In genomic region chr12:93214523-93215289, GRCh38 we compare ENCODE assay signal across 32 cellular contexts.
"Had no signal": no experiment of that assay in that cellular context is flagged by ENCODE, and none has a peak within 500 bp of the region (broad histone marks: within the 10 kb centered on the region; RNA-seq: fewer than 3 reads in every experiment).

No MANE protein-coding gene starts in this region.

- H3K27me3 Mint-ChIP-seq: dendritic cell treated with granulocyte-macrophage colony-stimulating factor and Interleukin-4, amounts not matched to agents 40 ng/mL and 50 ng/mL, for 4 days; naive thymus-derived CD8-positive, alpha-beta T cell had no signal

- H3K36me3 Mint-ChIP-seq: mesothelial cell of epicardium; naive thymus-derived CD8-positive, alpha-beta T cell had no signal

- H3K9me3 Mint-ChIP-seq: activated CD4-positive, alpha-beta memory T cell treated with anti-CD3 and anti-CD28 coated beads, Interleukin-2, amount 10 ng/mL, durations not matched to agents 7 days and 5 days; activated T-cell treated with anti-CD3 and anti-CD28 coated beads, Interleukin-2, amount 50 U/mL, for 24 hours; dendritic cell treated with granulocyte-macrophage colony-stimulating factor and Interleukin-4, amounts not matched to agents 40 ng/mL and 50 ng/mL, for 4 days; naive thymus-derived CD8-positive, alpha-beta T cell had no signal

- H3K27ac ChIP-seq: breast epithelium, gastrocnemius medialis, parathyroid adenoma, psoas muscle, right atrium auricular region, tibial nerve, WERI-Rb-1 had no signal

- ATAC-seq: gastrocnemius medialis; left cardiac atrium; naive thymus-derived CD8-positive, alpha-beta T cell; psoas muscle had no signal

- H3K79me2 ChIP-seq: parathyroid adenoma had no signal

- H3K36me3 ChIP-seq: breast epithelium, gastrocnemius medialis, right atrium auricular region, tibial nerve, WERI-Rb-1 had no signal

- H3K4me1 Mint-ChIP-seq: activated CD4-positive, alpha-beta memory T cell treated with anti-CD3 and anti-CD28 coated beads, Interleukin-2, amount 10 ng/mL, durations not matched to agents 7 days and 5 days; activated CD4-positive, alpha-beta T cell treated with anti-CD3 and anti-CD28 coated beads, Interleukin-2, amount 10 ng/mL, durations not matched to agents 24 days and 14 days; naive thymus-derived CD8-positive, alpha-beta T cell had no signal

- H3K4me1 ChIP-seq: breast epithelium, parathyroid adenoma, right atrium auricular region, tibial nerve had no signal

- H3K4me3 Mint-ChIP-seq: activated CD4-positive, alpha-beta memory T cell treated with anti-CD3 and anti-CD28 coated beads, Interleukin-2, amount 10 ng/mL, durations not matched to agents 7 days and 5 days; activated CD4-positive, alpha-beta T cell treated with anti-CD3 and anti-CD28 coated beads, Interleukin-2, amount 10 ng/mL, durations not matched to agents 24 days and 14 days; activated T-cell treated with anti-CD3 and anti-CD28 coated beads, Interleukin-2, amount 50 U/mL, for 24 hours; dendritic cell treated with granulocyte-macrophage colony-stimulating factor and Interleukin-4, amounts not matched to agents 40 ng/mL and 50 ng/mL, for 4 days; mesothelial cell of epicardium; naive thymus-derived CD8-positive, alpha-beta T cell; neural crest cell; T-helper 1 cell treated with Interleukin-12 subunit alpha and Interleukin-12 subunit beta and Interleukin-4 antibody, amounts not matched to agents 30 μg/mL and 1 μg/mL, for 36 hours had no signal

- H3K9ac ChIP-seq: parathyroid adenoma had no signal

- H2AFZ ChIP-seq: parathyroid adenoma had no signal

- H3K4me3 ChIP-seq: breast epithelium, gastrocnemius medialis, psoas muscle, right atrium auricular region, tibial nerve had no signal

- H3K27ac Mint-ChIP-seq: activated CD4-positive, alpha-beta memory T cell treated with anti-CD3 and anti-CD28 coated beads, Interleukin-2, amount 10 ng/mL, durations not matched to agents 7 days and 5 days; activated CD4-positive, alpha-beta T cell treated with anti-CD3 and anti-CD28 coated beads, Interleukin-2, amount 10 ng/mL, durations not matched to agents 24 days and 14 days; activated T-cell treated with anti-CD3 and anti-CD28 coated beads, Interleukin-2, amount 50 U/mL, for 24 hours; dendritic cell treated with granulocyte-macrophage colony-stimulating factor and Interleukin-4, amounts not matched to agents 40 ng/mL and 50 ng/mL, for 4 days; mesothelial cell of epicardium; T-helper 1 cell treated with Interleukin-12 subunit alpha and Interleukin-12 subunit beta and Interleukin-4 antibody, amounts not matched to agents 30 μg/mL and 1 μg/mL, for 36 hours had no signal

- DNase-seq: activated CD4-positive, alpha-beta memory T cell treated with anti-CD3 and anti-CD28 coated beads, Interleukin-2, amount 10 ng/mL, durations not matched to agents 7 days and 5 days; activated CD4-positive, alpha-beta T cell treated with anti-CD3 and anti-CD28 coated beads, Interleukin-2, amount 10 ng/mL, durations not matched to agents 24 days and 14 days; activated CD4-positive, CD25-positive, alpha-beta regulatory T cell treated with anti-CD3 and anti-CD28 coated beads, Interleukin-2, amount 50 U/mL, for 72 hours; activated CD8-positive, alpha-beta memory T cell treated with anti-CD3 and anti-CD28 coated beads, Interleukin-2, amount 50 U/mL, for 48 hours; activated gamma-delta T cell; activated naive CD4-positive, alpha-beta T cell treated with anti-CD3 and anti-CD28 coated beads, Interleukin-2, amount 50 U/mL, for 16 hours; activated T-cell treated with anti-CD3 and anti-CD28 coated beads, Interleukin-2, amount 50 U/mL, for 24 hours; amygdala; central memory CD4-positive, alpha-beta T cell; gastrocnemius medialis; glutamatergic neuron; hippocampal formation; left cardiac atrium; mammary epithelial cell; naive thymus-derived CD8-positive, alpha-beta T cell; occipital lobe; psoas muscle; stimulated activated CD4-positive, alpha-beta T cell treated with anti-CD3 and anti-CD28 coated beads, Interleukin-2, amount 100 ng/mL, for 48 hours; stimulated activated naive CD4-positive, alpha-beta T cell treated with Interleukin-2 at 50 U/mL for 16 hours; SW 1271; T1000; WERI-Rb-1 had no signal

- H3K27me3 ChIP-seq: breast epithelium, gastrocnemius medialis, right atrium auricular region, tibial nerve had no signal

- FAIRE-seq: endometrium, keratinocyte had no signal

- H3K9me3 ChIP-seq: breast epithelium, gastrocnemius medialis, psoas muscle, right atrium auricular region, tibial nerve had no signal
